Comparison of ENCODE assay signal across 14 cellular contexts in the genomic region with DNA sequence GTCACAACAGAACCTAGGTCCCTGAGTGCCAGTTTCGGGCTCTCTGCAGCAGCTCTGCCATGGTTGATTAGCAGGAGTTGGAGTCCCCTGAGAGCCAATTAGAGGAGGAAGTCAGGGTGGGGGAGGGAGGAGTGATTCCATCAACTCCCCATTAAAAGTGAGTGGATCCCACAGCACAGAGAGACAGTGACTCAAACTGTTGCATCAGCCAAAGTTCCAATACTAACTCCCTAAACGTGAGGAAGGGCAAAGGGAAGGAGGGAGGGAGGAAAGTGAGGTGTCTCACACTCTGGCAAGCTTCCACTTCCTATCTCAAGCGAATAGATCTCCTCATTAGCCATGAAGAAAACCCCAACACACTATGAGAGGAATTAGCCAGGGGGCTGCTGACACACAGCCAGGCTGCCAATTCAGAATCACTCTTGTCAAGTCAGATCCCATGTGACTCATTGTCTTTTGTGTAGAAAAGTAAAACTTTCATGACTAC. TPM values are rescaled to one million over a fixed set of nuclear protein-coding genes. Genes with fewer than 3 reads are reported as not detected.
A peak's percentile ranks its signal among the peaks of the same experiment; 100 is the strongest.
DNase-seq lines count a peak whose midpoint lies in the region; ATAC-seq and TF ChIP-seq lines count a peak whose summit lies in the region.
"Had no signal": no experiment of that assay in that cellular context is flagged by ENCODE, and none has a peak within 500 bp of the region (broad histone marks: within the 10 kb centered on the region; RNA-seq: fewer than 3 reads in every experiment).

No MANE protein-coding gene starts in this region.

- H3K27me3 ChIP-seq in RWPE2 (ENCODE audit: insufficient read depth, poor library complexity, severe bottlenecking) (no peaks in the 10 kb centered on the region), upper lobe of right lung (no peaks in the 10 kb centered on the region), heart right ventricle (no peaks in the 10 kb centered on the region)
- H3K27me3 ChIP-seq: colonic mucosa, neural progenitor cell had no signal

- DNase-seq in NCI-H82 (lab: John Stamatoyannopoulos, UW) = peak; percentile 30
- DNase-seq in NCI-H82 treated with DMSO at 0.1 percent for 48 hours (lab: John Stamatoyannopoulos, UW; ENCODE audit: unreplicated experiment) = no peak
- DNase-seq in RWPE2 (ENCODE audit: low spot score) = peak; percentile 79
- peak; percentile 59 for DNase-seq in fibroblast of the aortic adventitia (ENCODE audit: low read depth)
- no peak for DNase-seq in upper lobe of right lung
- DNase-seq in NCI-H526 (lab: John Stamatoyannopoulos, UW) = no peak
- DNase-seq in D341Med (ENCODE audit: low spot score) = no peak
- no peak for DNase-seq in heart right ventricle
- DNase-seq: activated T-cell treated with anti-CD3 and anti-CD28 coated beads, Interleukin-2, amount 50 U/mL, for 4 hours; colonic mucosa; stimulated activated CD4-positive, alpha-beta T cell treated with anti-CD3 and anti-CD28 coated beads, Interleukin-2, amount 100 ng/mL, for 48 hours had no signal

- no peak for TF ChIP-seq CTCF in RWPE2 (IDR thresholded peaks at IDR 0.05; ENCODE audit: poor library complexity, severe bottlenecking)
- TF ChIP-seq CTCF in fibroblast of the aortic adventitia (IDR thresholded peaks at IDR 0.05; ENCODE audit: insufficient read depth, low read length) = no peak
- TF ChIP-seq CTCF in upper lobe of right lung (IDR thresholded peaks at IDR 0.05) = no peak
- no peak for TF ChIP-seq CTCF in heart right ventricle (IDR thresholded peaks at IDR 0.05)

- peaks cover 29% of the 10 kb centered on the region for H3K4me1 ChIP-seq in RWPE2 (ENCODE audit: insufficient read depth, poor library complexity, severe bottlenecking)
- H3K4me1 ChIP-seq in upper lobe of right lung = no peaks in the 10 kb centered on the region
- no peaks in the 10 kb centered on the region for H3K4me1 ChIP-seq in heart right ventricle
- H3K4me1 ChIP-seq: colonic mucosa, neural progenitor cell had no signal

- H3K9me3 ChIP-seq in RWPE2 (ENCODE audit: severe bottlenecking) (no peaks in the 10 kb centered on the region), upper lobe of right lung (no peaks in the 10 kb centered on the region), heart right ventricle (peaks cover 0 to 8% (median 0%) of the 10 kb centered on the region in 11 donors)
- H3K9me3 ChIP-seq: colonic mucosa had no signal

- H3K27ac ChIP-seq in RWPE2 (ENCODE audit: poor library complexity, severe bottlenecking) (peak overlapping the region; percentile 73), upper lobe of right lung (no peak overlapping the region), heart right ventricle (no peak overlapping the region)
- H3K27ac ChIP-seq: colonic mucosa, neural progenitor cell had no signal

- peak; percentile 92 for ATAC-seq in RWPE2 (ENCODE audit: low read depth)
- ATAC-seq in upper lobe of right lung = no peak
- ATAC-seq in heart right ventricle = no peak
- ATAC-seq: activated T-cell treated with anti-CD3 and anti-CD28 coated beads, Interleukin-2, amount 50 U/mL, for 4 hours had no signal

- H3K36me3 ChIP-seq in RWPE2 (ENCODE audit: low read depth) (no peaks in the 10 kb centered on the region), upper lobe of right lung (no peaks in the 10 kb centered on the region), heart right ventricle (no peaks in the 10 kb centered on the region)
- H3K36me3 ChIP-seq: colonic mucosa, neural progenitor cell had no signal

- WGBS in heart right ventricle, 2 donors = 36 to 49% methylated on average over 3 of the region's 3 CpGs

- intact Hi-C loops in upper lobe of right lung (cut with DNase I) = no loop called here
- intact Hi-C loops in heart right ventricle (cut with DNase I) = no loop called here

- no peak overlapping the region for H3K4me3 ChIP-seq in RWPE2 (ENCODE audit: severe bottlenecking)
- H3K4me3 ChIP-seq in fibroblast of the aortic adventitia (ENCODE audit: low read depth, low read length) = no peak overlapping the region
- H3K4me3 ChIP-seq in upper lobe of right lung = no peak overlapping the region
- no peak overlapping the region for H3K4me3 ChIP-seq in heart right ventricle
- H3K4me3 ChIP-seq: colonic mucosa, neural progenitor cell had no signal

RNA-seq across cellular contexts. Expression of a gene that starts 23.6 kb away (rescaled TPM):
- not detected in 2 replicates for total RNA-seq in fibroblast of the aortic adventitia (ENCODE audit: low replicate concordance)
- not detected for total RNA-seq in upper lobe of right lung
- not detected for total RNA-seq in heart right ventricle
- not detected for polyA plus RNA-seq in heart right ventricle
- total RNA-seq: activated T-cell treated with anti-CD3 and anti-CD28 coated beads, Interleukin-2, amount 50 U/mL, for 4 hours; colonic mucosa; T-helper 1 cell treated with Interleukin-12 subunit alpha and Interleukin-12 subunit beta and Interleukin-4 antibody, amounts not matched to agents 30 ng/mL and 1 ng/mL, for 36 hours; temporal lobe had no signal

RNA-seq across cellular contexts. Expression of a gene that starts 33.9 kb away (rescaled TPM):
- not detected in 2 replicates for total RNA-seq in fibroblast of the aortic adventitia (ENCODE audit: low replicate concordance)
- not detected for total RNA-seq in upper lobe of right lung
- total RNA-seq in heart right ventricle = not detected
- polyA plus RNA-seq in heart right ventricle = not detected
- total RNA-seq: activated T-cell treated with anti-CD3 and anti-CD28 coated beads, Interleukin-2, amount 50 U/mL, for 4 hours; colonic mucosa; T-helper 1 cell treated with Interleukin-12 subunit alpha and Interleukin-12 subunit beta and Interleukin-4 antibody, amounts not matched to agents 30 ng/mL and 1 ng/mL, for 36 hours; temporal lobe had no signal

RNA-seq across cellular contexts. Expression of a gene that starts 39.2 kb away (rescaled TPM):
- total RNA-seq in fibroblast of the aortic adventitia (ENCODE audit: low replicate concordance) (not detected in 2 replicates), upper lobe of right lung (not detected), heart right ventricle (not detected)
- polyA plus RNA-seq in heart right ventricle = not detected
- total RNA-seq: activated T-cell treated with anti-CD3 and anti-CD28 coated beads, Interleukin-2, amount 50 U/mL, for 4 hours; colonic mucosa; T-helper 1 cell treated with Interleukin-12 subunit alpha and Interleukin-12 subunit beta and Interleukin-4 antibody, amounts not matched to agents 30 ng/mL and 1 ng/mL, for 36 hours; temporal lobe had no signal

RNA-seq across cellular contexts. Expression of a gene that starts 43.1 kb away (rescaled TPM):
- total RNA-seq in fibroblast of the aortic adventitia (ENCODE audit: low replicate concordance) (16.6 and 49.7 TPM in 2 replicates), upper lobe of right lung (15.6 TPM), heart right ventricle (10 to 100 TPM in 7 of 10 donors, 1 to 10 TPM in 3; 6.3 to 14.0 (median 11.3) TPM)
- 1 to 10 TPM; 3.2 to 4.9 TPM for polyA plus RNA-seq in heart right ventricle

Comparison
In these comparisons a context has a peak if more than half of its experiments do, and no peak if none do; other contexts are left out.
1. DNase-seq: peak in NCI-H82 (single experiment), RWPE2 (single experiment) and fibroblast of the aortic adventitia (single experiment); none in NCI-H82 treated with DMSO at 0.1 percent for 48 hours (single experiment), upper lobe of right lung (single experiment), NCI-H526 (0 of 2), D341Med (single experiment) and heart right ventricle (0 of 2).